16 cellular contexts compared by ENCODE assay signal in genomic region chr1:201556841-201557571, GRCh38. TPM values are rescaled to one million over a fixed set of nuclear protein-coding genes. Genes with fewer than 3 reads are reported as not detected.
DNase-seq lines count a peak whose midpoint lies in the region; ATAC-seq and TF ChIP-seq lines count a peak whose summit lies in the region.
"Had no signal": no experiment of that assay in that cellular context is flagged by ENCODE, and none has a peak within 500 bp of the region (broad histone marks: within the 10 kb centered on the region; RNA-seq: fewer than 3 reads in every experiment).

No MANE protein-coding gene starts in this region.

- H3K27ac ChIP-seq in fibroblast of lung (ENCODE audit: insufficient read depth, low read length) (peak overlapping the region; percentile 26), rectal smooth muscle tissue (ENCODE audit: low read depth, low read length) (peak overlapping the region; percentile 6), upper lobe of right lung (no peak overlapping the region)
- H3K27ac ChIP-seq: SJSA1 had no signal

- intact Hi-C loops in upper lobe of right lung (cut with DNase I) = loop anchor here (5.0 kb wide), 1 partner anchor 235 kb away; no protein-coding TSS in a partner anchor

- peak; percentile 61 for DNase-seq in Daoy (ENCODE audit: low read depth)
- DNase-seq in fibroblast of lung (ENCODE audit: low read depth in 2 of 2) = peak; percentile 46 to 77
- no peak for DNase-seq in HuH-7 (ENCODE audit: low spot score)
- no peak for DNase-seq in upper lobe of right lung
- DNase-seq: activated CD4-positive, alpha-beta T cell treated with anti-CD3 and anti-CD28 coated beads, Interleukin-2, amount 10 ng/mL, durations not matched to agents 7 days and 5 days; NCI-H187 treated with DMSO at 0.1 percent for 48 hours; NCI-H524 treated with DMSO at 0.1 percent for 48 hours; nephron progenitor cell; stimulated activated CD4-positive, alpha-beta T cell treated with anti-CD3 and anti-CD28 coated beads, Interleukin-2, amount 100 ng/mL, for 48 hours had no signal

- H3K36me3 ChIP-seq in fibroblast of lung (ENCODE audit: control insufficient read depth, insufficient read depth, low read length) = no peaks in the 10 kb centered on the region
- H3K36me3 ChIP-seq in rectal smooth muscle tissue (ENCODE audit: control insufficient read depth, insufficient read depth, low read length) = no peaks in the 10 kb centered on the region
- no peaks in the 10 kb centered on the region for H3K36me3 ChIP-seq in upper lobe of right lung
- H3K36me3 ChIP-seq: HAP-1, SJSA1 had no signal

- no peaks in the 10 kb centered on the region for H4K20me1 ChIP-seq in fibroblast of lung (ENCODE audit: control insufficient read depth, extremely low read depth, insufficient read depth, low read length)

- H3K9ac ChIP-seq in fibroblast of lung (ENCODE audit: insufficient read depth, low read length) = no peak overlapping the region
- no peak overlapping the region for H3K9ac ChIP-seq in rectal smooth muscle tissue (ENCODE audit: low read length)

- H3K4me3 ChIP-seq in fibroblast of lung (replicated peaks in 1 of 4; ENCODE audit: control extremely low read depth in 1 of 4, insufficient read depth in 1 of 4, low read depth in 3 of 4, low read length in 4 of 4) = no peak overlapping the region
- H3K4me3 ChIP-seq in rectal smooth muscle tissue (ENCODE audit: low read length) = no peak overlapping the region
- no peak overlapping the region for H3K4me3 ChIP-seq in upper lobe of right lung
- H3K4me3 ChIP-seq: HAP-1, lung, SJSA1 had no signal

- peak; percentile 19 for ATAC-seq in SK-N-SH treated with all-trans-retinoic acid at 6 μM for 48 hours
- no peak for ATAC-seq in GM19035 (IDR thresholded peaks at IDR 0.05; ENCODE audit: unreplicated experiment)
- ATAC-seq in HG02970 (IDR thresholded peaks at IDR 0.05; ENCODE audit: low FRiP score, unreplicated experiment) = no peak
- no peak for ATAC-seq in upper lobe of right lung

- no peaks in the 10 kb centered on the region for H3K27me3 ChIP-seq in fibroblast of lung (ENCODE audit: control insufficient read depth, insufficient read depth, low read length)
- H3K27me3 ChIP-seq in rectal smooth muscle tissue (ENCODE audit: control insufficient read depth, insufficient read depth, low read length) = no peaks in the 10 kb centered on the region
- no peaks in the 10 kb centered on the region for H3K27me3 ChIP-seq in upper lobe of right lung
- H3K27me3 ChIP-seq: SJSA1 had no signal

- H3K4me1 ChIP-seq in fibroblast of lung (ENCODE audit: control insufficient read depth, extremely low read depth, insufficient read depth, low read length) = peaks cover 42% of the 10 kb centered on the region
- H3K4me1 ChIP-seq in rectal smooth muscle tissue (ENCODE audit: control insufficient read depth, insufficient read depth, low read length) = peaks cover 32% of the 10 kb centered on the region
- peaks cover 28% of the 10 kb centered on the region for H3K4me1 ChIP-seq in upper lobe of right lung

- H3K9me3 ChIP-seq in fibroblast of lung (ENCODE audit: control insufficient read depth, insufficient read depth, low read depth, low read length) = no peaks in the 10 kb centered on the region
- H3K9me3 ChIP-seq in upper lobe of right lung = no peaks in the 10 kb centered on the region
- H3K9me3 ChIP-seq: HAP-1, SJSA1 had no signal

- no peak for TF ChIP-seq CTCF in fibroblast of lung (conservative IDR thresholded peaks at IDR 0.05 in 1 of 2, IDR thresholded peaks at IDR 0.05 in 1 of 2; ENCODE audit: low read depth in 1 of 2, low read length in 2 of 2)
- no peak for TF ChIP-seq CTCF in upper lobe of right lung (IDR thresholded peaks at IDR 0.05)

- peaks cover 64% of the 10 kb centered on the region for H3K79me2 ChIP-seq in fibroblast of lung (ENCODE audit: control insufficient read depth, insufficient read depth, low read length)

- no peak overlapping the region for H2AFZ ChIP-seq in fibroblast of lung (ENCODE audit: low read length)

- H3K4me2 ChIP-seq in fibroblast of lung (ENCODE audit: extremely low read depth, insufficient read depth, low read length) = no peak overlapping the region

TF ChIP-seq in SK-N-SH treated with all-trans-retinoic acid at 6 μM for 48 hours, 23 proteins besides CTCF, POLR2A, EP300 and RAD21:
- TF ChIP-seq TOX (CRISPR knock-in tag; IDR thresholded peaks at IDR 0.05; ENCODE audit: borderline replicate concordance) = no peak
TF ChIP-seq in SK-N-SH treated with all-trans-retinoic acid at 6 μM for 48 hours: peak in this region for 0.

RNA-seq across cellular contexts. Expression of gene NAV1, which starts 18.1 kb away (rescaled TPM):
- 39.2 and 51.8 TPM in 2 replicates for total RNA-seq in Daoy (2014; rRNA removed; shearing (Covaris generic))
- total RNA-seq in fibroblast of lung (7.2 and 19.8 TPM in 2 replicates), upper lobe of right lung (34.1 TPM)
- 64.0 and 66.5 TPM in 2 replicates for polyA plus RNA-seq in fibroblast of lung
- 65.3 and 96.6 TPM in 2 replicates for polyA plus RNA-seq in fibroblast of lung (2012)
- 355 and 377 TPM in 2 replicates for polyA minus RNA-seq in fibroblast of lung (ENCODE audit: low replicate concordance)

RNA-seq across cellular contexts. Expression of gene CSRP1, which starts 50.1 kb away (rescaled TPM):
- 866 and 897 TPM in 2 replicates for total RNA-seq in Daoy (2014; rRNA removed; shearing (Covaris generic))
- total RNA-seq in fibroblast of lung (158 and 195 TPM in 2 replicates), upper lobe of right lung (280 TPM)
- polyA plus RNA-seq in fibroblast of lung = 438 and 1,081 TPM in 2 replicates
- 450 and 1,109 TPM in 2 replicates for polyA plus RNA-seq in fibroblast of lung (2012)
- polyA minus RNA-seq in fibroblast of lung (ENCODE audit: low replicate concordance) = 886 and 2,174 TPM in 2 replicates

Comparison
In these comparisons a context has a peak if more than half of its experiments do, and no peak if none do; other contexts are left out.
1. DNase-seq: peak in Daoy (single experiment) and fibroblast of lung (2 of 2); none in HuH-7 (single experiment) and upper lobe of right lung (single experiment).